Comparison of ENCODE assay signal across 11 cellular contexts in the genomic region with DNA sequence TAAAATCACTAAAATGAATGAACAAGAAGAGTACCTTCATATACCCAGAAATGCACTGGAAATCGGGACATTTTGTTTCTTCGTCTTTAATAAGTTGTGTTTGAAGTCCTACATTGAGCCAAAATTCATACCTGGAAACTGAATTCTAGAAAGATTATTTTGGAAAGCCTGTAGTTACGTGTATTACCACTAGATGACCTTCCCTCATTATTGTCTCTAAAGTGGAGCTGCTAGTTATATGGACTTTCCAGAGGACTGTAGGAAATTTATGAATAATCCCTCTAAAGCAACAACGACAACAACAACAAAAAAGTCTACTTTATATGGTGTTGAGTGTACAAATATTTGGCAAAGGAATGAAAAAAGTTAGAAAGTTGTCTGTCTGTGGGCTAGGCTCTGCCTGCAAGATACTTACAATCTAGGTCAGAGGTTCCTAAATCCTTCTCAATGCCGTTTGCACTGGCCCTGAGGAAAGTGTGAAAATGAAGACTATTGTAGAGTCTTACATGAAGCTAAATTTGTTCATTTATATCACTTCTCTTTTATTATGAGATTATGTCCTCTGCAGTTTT.
DNase-seq lines count a peak whose midpoint lies in the region; ATAC-seq and TF ChIP-seq lines count a peak whose summit lies in the region.
"Had no signal": no experiment of that assay in that cellular context is flagged by ENCODE, and none has a peak within 500 bp of the region (broad histone marks: within the 10 kb centered on the region; RNA-seq: fewer than 3 reads in every experiment).

No MANE protein-coding gene starts in this region.

- no peaks in the 10 kb centered on the region for H3K36me3 Mint-ChIP-seq in type B pancreatic cell
- H3K36me3 Mint-ChIP-seq in stimulated activated effector memory CD8-positive, alpha-beta T cell treated with anti-CD3 and anti-CD28 coated beads, Interleukin-12 subunit alpha, Interleukin-12 subunit beta, amount 100 ng/mL, for 72 hours = no peaks in the 10 kb centered on the region
- H3K36me3 Mint-ChIP-seq: activated CD4-positive, alpha-beta memory T cell treated with anti-CD3 and anti-CD28 coated beads for 36 hours had no signal

- H3K9me3 ChIP-seq in PC-9 (ENCODE audit: insufficient read depth, low read depth) = no peaks in the 10 kb centered on the region

- TF ChIP-seq CTCF in PC-9 (conservative IDR thresholded peaks at IDR 0.05) (peak; percentile 61), type B pancreatic cell (conservative IDR thresholded peaks at IDR 0.05) (peak; percentile 70)

- no peaks in the 10 kb centered on the region for H3K9me2 ChIP-seq in PC-9 (ENCODE audit: insufficient read depth)

- peaks cover 15% of the 10 kb centered on the region for H3K4me1 Mint-ChIP-seq in type B pancreatic cell (ENCODE audit: unreplicated experiment)
- H3K4me1 Mint-ChIP-seq in stimulated activated effector memory CD8-positive, alpha-beta T cell treated with anti-CD3 and anti-CD28 coated beads, Interleukin-12 subunit alpha, Interleukin-12 subunit beta, amount 100 ng/mL, for 72 hours = no peaks in the 10 kb centered on the region

- H3K36me3 ChIP-seq in PC-9 (ENCODE audit: low read depth) = no peaks in the 10 kb centered on the region

- intact Hi-C loops in PC-9 (cut with micrococcal nuclease; ENCODE audit: unreplicated experiment) = loop anchor here (2.0 kb wide), 1 partner anchor 155 kb away; no protein-coding TSS in a partner anchor

- no peak overlapping the region for H3K4me3 Mint-ChIP-seq in type B pancreatic cell
- H3K4me3 Mint-ChIP-seq in stimulated activated effector memory CD8-positive, alpha-beta T cell treated with anti-CD3 and anti-CD28 coated beads, Interleukin-12 subunit alpha, Interleukin-12 subunit beta, amount 100 ng/mL, for 72 hours = no peak overlapping the region
- H3K4me3 Mint-ChIP-seq: activated CD4-positive, alpha-beta memory T cell treated with anti-CD3 and anti-CD28 coated beads for 36 hours; stimulated activated naive CD8-positive, alpha-beta T cell treated with anti-CD3 and anti-CD28 coated beads, Interleukin-15, Interleukin-2, amounts not matched to agents 100 ng/mL and 50 ng/mL, for 24 hours had no signal

- no peaks in the 10 kb centered on the region for H3K27me3 Mint-ChIP-seq in type B pancreatic cell

- DNase-seq in SKM-1 (lab: John Stamatoyannopoulos, UW; ENCODE audit: unreplicated experiment) (peak; percentile 10), SKM-1 treated with dmso at 0.1 percent for 144 hours (lab: John Stamatoyannopoulos, UW; ENCODE audit: unreplicated experiment) (no peak), PC-9 (no peak), fibroblast of peridontal ligament (ENCODE audit: extremely low read depth) (peak; percentile 41), type B pancreatic cell (ENCODE audit: extremely low spot score, unreplicated experiment) (no peak), LoVo (ENCODE audit: low spot score) (no peak)
- DNase-seq in stimulated activated effector memory CD8-positive, alpha-beta T cell treated with anti-CD3 and anti-CD28 coated beads, Interleukin-12 subunit alpha, Interleukin-12 subunit beta, amount 100 ng/mL, for 72 hours (ENCODE audit: low spot score in 2 of 2) = no peak
- DNase-seq in activated effector memory CD4-positive, alpha-beta T cell treated with anti-CD3 and anti-CD28 coated beads, Interleukin-2, amount 50 U/mL, for 16 hours = no peak
- DNase-seq: activated CD4-positive, alpha-beta memory T cell treated with anti-CD3 and anti-CD28 coated beads for 36 hours; NCI-H1048 had no signal

- H2AFZ ChIP-seq in PC-9 = no peak overlapping the region

- no peaks in the 10 kb centered on the region for H3K27me3 ChIP-seq in PC-9 (ENCODE audit: insufficient read depth, low read depth)

- CTCF ChIA-PET in PC-9 (lab: Charles Lee) = interaction anchor here (0.7 kb wide), 1 partner anchor 50 kb away, joined by 4 read pairs; no protein-coding TSS in a partner anchor

- POLR2A ChIA-PET in PC-9 (lab: Charles Lee; ENCODE audit: unreplicated experiment) = interaction anchor here (0.7 kb wide), 1 partner anchor 10 kb away, joined by 10 read pairs; no protein-coding TSS in a partner anchor

- H3K4me2 ChIP-seq in PC-9 = no peak overlapping the region

- H3F3A ChIP-seq in PC-9 (ENCODE audit: insufficient read depth, low read depth) = peaks cover 5% of the 10 kb centered on the region; the same call in 1 of the 2 replicates

- no peak overlapping the region for H3K27ac ChIP-seq in PC-9

- no peak overlapping the region for H3K27ac Mint-ChIP-seq in type B pancreatic cell
- H3K27ac Mint-ChIP-seq in stimulated activated effector memory CD8-positive, alpha-beta T cell treated with anti-CD3 and anti-CD28 coated beads, Interleukin-12 subunit alpha, Interleukin-12 subunit beta, amount 100 ng/mL, for 72 hours = no peak overlapping the region
- H3K27ac Mint-ChIP-seq: activated CD4-positive, alpha-beta memory T cell treated with anti-CD3 and anti-CD28 coated beads for 36 hours; stimulated activated naive CD8-positive, alpha-beta T cell treated with anti-CD3 and anti-CD28 coated beads, Interleukin-15, Interleukin-2, amounts not matched to agents 100 ng/mL and 50 ng/mL, for 24 hours had no signal

- H3K4me3 ChIP-seq in PC-9 = no peak overlapping the region

- peaks cover 9% of the 10 kb centered on the region; the same call in 1 of the 2 replicates for H3K4me1 ChIP-seq in PC-9 (replicated peaks; ENCODE audit: insufficient read depth)

- H4K20me1 ChIP-seq in PC-9 (ENCODE audit: insufficient read depth) = no peaks in the 10 kb centered on the region

- BruUV-seq in PC-9 (replicated peaks; lab: Mats Ljungman, UMichigan) = no TSS peak

- H3K79me2 ChIP-seq in PC-9 (ENCODE audit: low read depth) = no peaks in the 10 kb centered on the region

- ATAC-seq in stimulated activated effector memory CD8-positive, alpha-beta T cell treated with anti-CD3 and anti-CD28 coated beads, Interleukin-12 subunit alpha, Interleukin-12 subunit beta, amount 100 ng/mL, for 72 hours = no peak

- peaks cover 6% of the 10 kb centered on the region for H3K9me3 Mint-ChIP-seq in type B pancreatic cell
- H3K9me3 Mint-ChIP-seq in stimulated activated effector memory CD8-positive, alpha-beta T cell treated with anti-CD3 and anti-CD28 coated beads, Interleukin-12 subunit alpha, Interleukin-12 subunit beta, amount 100 ng/mL, for 72 hours = no peaks in the 10 kb centered on the region
- H3K9me3 Mint-ChIP-seq: activated CD4-positive, alpha-beta memory T cell treated with anti-CD3 and anti-CD28 coated beads for 36 hours; stimulated activated naive CD8-positive, alpha-beta T cell treated with anti-CD3 and anti-CD28 coated beads, Interleukin-15, Interleukin-2, amounts not matched to agents 100 ng/mL and 50 ng/mL, for 24 hours had no signal

Comparison
In these comparisons a context has a peak if more than half of its experiments do, and no peak if none do; other contexts are left out.
1. DNase-seq: peak in SKM-1 (single experiment) and fibroblast of peridontal ligament (single experiment); none in SKM-1 treated with dmso at 0.1 percent for 144 hours (single experiment), PC-9 (0 of 2), type B pancreatic cell (single experiment), stimulated activated effector memory CD8-positive, alpha-beta T cell treated with anti-CD3 and anti-CD28 coated beads, Interleukin-12 subunit alpha, Interleukin-12 subunit beta, amount 100 ng/mL, for 72 hours (0 of 2), LoVo (single experiment) and activated effector memory CD4-positive, alpha-beta T cell treated with anti-CD3 and anti-CD28 coated beads, Interleukin-2, amount 50 U/mL, for 16 hours (single experiment).